ENCODE assay signal across 23 cellular contexts in the genomic region with DNA sequence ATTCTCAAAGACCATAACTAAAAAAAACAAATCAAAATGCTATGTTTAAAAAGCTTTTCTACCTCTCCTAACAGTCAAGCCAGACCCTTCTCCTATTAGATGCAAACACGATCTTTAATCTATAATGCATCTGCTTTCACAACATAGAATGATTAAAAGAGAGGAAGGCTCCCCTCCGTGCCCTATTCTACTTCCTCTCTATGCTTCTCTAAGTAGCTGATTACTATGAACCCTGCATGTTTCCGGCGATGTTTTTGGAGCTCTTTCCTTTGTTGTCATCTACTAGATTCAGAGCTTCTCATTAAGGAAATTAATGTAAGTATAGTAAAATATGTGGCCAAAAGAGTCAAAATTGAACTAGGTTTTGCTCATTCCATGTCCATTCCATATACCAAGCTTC.
"Had no signal": no experiment of that assay in that cellular context is flagged by ENCODE, and none has a peak within 500 bp of the region (broad histone marks: within the 10 kb centered on the region; RNA-seq: fewer than 3 reads in every experiment).

No MANE protein-coding gene starts in this region.

- DNase-seq: activated CD4-positive, alpha-beta T cell treated with anti-CD3 and anti-CD28 coated beads for 48 hours; activated CD8-positive, alpha-beta memory T cell treated with anti-CD3 and anti-CD28 coated beads, Interleukin-2, amount 50 U/mL, for 4 hours; activated CD8-positive, alpha-beta T cell treated with anti-CD3 and anti-CD28 coated beads, Interleukin-2, amount 10 ng/mL, durations not matched to agents 7 days and 5 days; activated gamma-delta T cell treated with Interleukin-2 at 50 U/mL for 16 hours; activated naive CD8-positive, alpha-beta T cell treated with anti-CD3 and anti-CD28 coated beads for 36 hours; activated T-cell treated with anti-CD3 and anti-CD28 coated beads, Interleukin-2, amount 50 U/mL, for 72 hours; amygdala; brain microvascular endothelial cell; effector CD4-positive, alpha-beta T cell; esophagus squamous epithelium; islet precursor cell; midbrain; sigmoid colon; spleen; stimulated activated CD4-positive, alpha-beta T cell treated with anti-CD3 and anti-CD28 coated beads, Interleukin-1b, Interleukin-23, amount 100 ng/mL, for 48 hours; stomach; T-helper 9 cell had no signal

- H3K4me3 ChIP-seq: coronary artery, esophagus squamous epithelium, hepatocyte, sigmoid colon, spleen, stomach had no signal

- H3K4me1 ChIP-seq: stomach had no signal

- ATAC-seq: activated CD8-positive, alpha-beta T cell treated with anti-CD3 and anti-CD28 coated beads, Interleukin-2, amount 10 ng/mL, durations not matched to agents 7 days and 5 days; activated T-cell treated with anti-CD3 and anti-CD28 coated beads, Interleukin-2, amount 50 U/mL, for 72 hours; left lobe of liver had no signal

- H3K9me3 ChIP-seq: esophagus squamous epithelium, neutrophil, sigmoid colon, spleen, stomach had no signal

- H3K4me2 ChIP-seq: hepatocyte had no signal

- H3K27me3 Mint-ChIP-seq: central memory CD8-positive, alpha-beta T cell had no signal

- H2AFZ ChIP-seq: hepatocyte, parathyroid adenoma had no signal

- H3K36me3 Mint-ChIP-seq: activated naive CD8-positive, alpha-beta T cell treated with anti-CD3 and anti-CD28 coated beads for 36 hours had no signal

- H3K27ac ChIP-seq: brain microvascular endothelial cell, coronary artery, esophagus squamous epithelium, hepatocyte, neutrophil, parathyroid adenoma, sigmoid colon, spleen, stomach had no signal

- H3K27me3 ChIP-seq: brain microvascular endothelial cell, esophagus squamous epithelium, hepatocyte, neutrophil, sigmoid colon, spleen, stomach had no signal

- H3K4me3 Mint-ChIP-seq: activated CD8-positive, alpha-beta T cell treated with anti-CD3 and anti-CD28 coated beads, Interleukin-2, amount 10 ng/mL, durations not matched to agents 7 days and 5 days; activated naive CD8-positive, alpha-beta T cell treated with anti-CD3 and anti-CD28 coated beads for 36 hours; activated T-cell treated with anti-CD3 and anti-CD28 coated beads, Interleukin-2, amount 50 U/mL, for 72 hours; central memory CD8-positive, alpha-beta T cell had no signal

- H3K27ac Mint-ChIP-seq: activated CD8-positive, alpha-beta T cell treated with anti-CD3 and anti-CD28 coated beads, Interleukin-2, amount 10 ng/mL, durations not matched to agents 7 days and 5 days; activated naive CD8-positive, alpha-beta T cell treated with anti-CD3 and anti-CD28 coated beads for 36 hours; activated T-cell treated with anti-CD3 and anti-CD28 coated beads, Interleukin-2, amount 50 U/mL, for 72 hours had no signal

- H3K79me2 ChIP-seq: hepatocyte, parathyroid adenoma had no signal

- H3K36me3 ChIP-seq: brain microvascular endothelial cell, esophagus squamous epithelium, neutrophil, sigmoid colon, spleen, stomach had no signal

- H3K9me3 Mint-ChIP-seq: activated T-cell treated with anti-CD3 and anti-CD28 coated beads, Interleukin-2, amount 50 U/mL, for 72 hours; central memory CD8-positive, alpha-beta T cell had no signal

- H3K4me1 Mint-ChIP-seq: central memory CD8-positive, alpha-beta T cell had no signal
